In the genomic region with DNA sequence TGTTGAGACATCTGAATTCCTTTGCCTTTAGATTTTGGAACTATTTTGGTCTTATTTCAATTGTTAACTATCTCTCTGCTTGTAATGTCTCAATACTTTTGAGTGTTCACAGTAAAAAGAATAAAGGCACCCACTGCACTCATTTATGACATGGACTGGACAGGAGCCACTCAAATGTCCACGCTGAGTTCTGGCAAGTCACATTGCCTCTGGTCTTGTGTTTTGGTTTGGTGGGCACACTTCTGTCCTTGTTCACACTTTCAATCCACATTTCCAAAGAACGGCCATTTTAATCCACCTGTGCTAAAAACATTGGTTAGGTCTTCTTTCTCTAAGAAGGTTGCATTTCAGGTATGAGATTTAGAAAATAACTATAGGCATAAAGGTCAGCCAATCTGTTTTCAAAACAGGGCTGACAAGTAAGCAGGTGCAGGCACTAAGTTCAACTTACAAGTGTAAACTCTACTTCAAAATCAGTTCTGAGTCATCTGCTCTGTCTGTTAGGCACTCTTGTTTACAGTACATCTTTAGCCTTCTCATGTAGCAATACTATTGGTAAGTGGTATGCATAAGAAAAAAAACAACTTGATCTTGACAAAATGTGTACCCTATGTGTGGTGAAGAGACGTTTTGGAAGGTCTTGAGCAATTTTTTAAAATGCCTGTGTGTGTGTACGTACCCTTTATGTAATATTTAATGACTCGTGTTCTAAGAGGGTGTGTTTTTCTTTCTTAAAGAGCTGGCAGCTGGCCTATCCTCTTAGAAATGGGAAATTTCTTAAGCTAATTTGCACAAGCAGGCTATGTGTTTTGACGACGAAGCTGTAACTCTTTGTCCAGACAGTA, we compare ENCODE assay signal across 10 cellular contexts. TPM values are rescaled to one million over a fixed set of nuclear protein-coding genes. Genes with fewer than 3 reads are reported as not detected.
DNase-seq lines count a peak whose midpoint lies in the region; ATAC-seq and TF ChIP-seq lines count a peak whose summit lies in the region.
"Had no signal": no experiment of that assay in that cellular context is flagged by ENCODE, and none has a peak within 500 bp of the region (broad histone marks: within the 10 kb centered on the region; RNA-seq: fewer than 3 reads in every experiment).

No MANE protein-coding gene starts in this region.

- peaks cover 3% of the 10 kb centered on the region for H3K4me1 Mint-ChIP-seq in type B pancreatic cell (ENCODE audit: unreplicated experiment)
- H3K4me1 Mint-ChIP-seq: natural killer cell had no signal

- peak; percentile 87 for DNase-seq in NCI-H510A treated with DMSO at 0.1 percent for 48 hours (lab: John Stamatoyannopoulos, UW)
- no peak for DNase-seq in NCI-H510A (lab: John Stamatoyannopoulos, UW)
- DNase-seq in Panc1 (ENCODE audit: low read depth, low spot score) = peak; percentile 27
- no peak for DNase-seq in type B pancreatic cell (ENCODE audit: extremely low spot score, unreplicated experiment)
- DNase-seq in colonic mucosa = no peak
- no peak for DNase-seq in T1000 (lab: John Stamatoyannopoulos, UW)
- DNase-seq in HUDEP-2 (lab: John Stamatoyannopoulos, UW; ENCODE audit: unreplicated experiment in 76 of 76) = no peak
- DNase-seq: natural killer cell had no signal

- no peaks in the 10 kb centered on the region for H3K27me3 ChIP-seq in Panc1 (ENCODE audit: control insufficient read depth, insufficient read depth, low read length)
- H3K27me3 ChIP-seq in gastroesophageal sphincter = no peaks in the 10 kb centered on the region
- no peaks in the 10 kb centered on the region for H3K27me3 ChIP-seq in colonic mucosa
- H3K27me3 ChIP-seq: BLaER1 had no signal

- peak overlapping the region; percentile 68 for H3K27ac ChIP-seq in Panc1 (ENCODE audit: low read length)
- H3K27ac ChIP-seq in gastroesophageal sphincter = peak overlapping the region; percentile 30 to 71 (median 58)
- no peak overlapping the region for H3K27ac ChIP-seq in colonic mucosa
- H3K27ac ChIP-seq: BLaER1 had no signal

- H3K9ac ChIP-seq in colonic mucosa (ENCODE audit: low read depth in 2 of 2, low read length in 2 of 2) = no peak overlapping the region
- H3K9ac ChIP-seq: BLaER1 had no signal

- H3K4me3 ChIP-seq in Panc1 (ENCODE audit: low read depth in 2 of 2, low read length in 2 of 2) (no peak overlapping the region), gastroesophageal sphincter (no peak overlapping the region), colonic mucosa (no peak overlapping the region)
- H3K4me3 ChIP-seq: BLaER1 had no signal

- intact Hi-C loops in Panc1 (cut with micrococcal nuclease; ENCODE audit: unreplicated experiment) = no loop called here
- intact Hi-C loops in colonic mucosa (cut with DNase I) = no loop called here

- H3K9me3 ChIP-seq in Panc1 (ENCODE audit: control insufficient read depth, insufficient read depth, low read depth, low read length) (no peaks in the 10 kb centered on the region), gastroesophageal sphincter (no peaks in the 10 kb centered on the region), colonic mucosa (no peaks in the 10 kb centered on the region)
- H3K9me3 ChIP-seq: BLaER1 had no signal

- TF ChIP-seq POLR2A in gastroesophageal sphincter (IDR thresholded peaks at IDR 0.05) = no peak

- CTCF ChIA-PET in Panc1 (lab: Charles Lee) = interaction anchor here (0.6 kb wide), 1 partner anchor 216 kb away, joined by 3 read pairs; no protein-coding TSS in a partner anchor

- no peak overlapping the region for H3K4me3 Mint-ChIP-seq in type B pancreatic cell
- H3K4me3 Mint-ChIP-seq: natural killer cell had no signal

- POLR2A ChIA-PET in Panc1 (lab: Charles Lee) = interaction anchor here (0.5 to 0.7 kb wide), 4 partner anchors 31 to 207 kb away, joined by 3 to 7 read pairs (median 4); a partner anchor contains a TSS

- peak overlapping the region; percentile 7 for H3K27ac Mint-ChIP-seq in type B pancreatic cell
- H3K27ac Mint-ChIP-seq: natural killer cell had no signal

- TF ChIP-seq EP300 in gastroesophageal sphincter (IDR thresholded peaks at IDR 0.05) = no peak

- TF ChIP-seq CTCF in Panc1 (IDR thresholded peaks at IDR 0.05) = no peak
- no peak for TF ChIP-seq CTCF in gastroesophageal sphincter (IDR thresholded peaks at IDR 0.05)
- no peak for TF ChIP-seq CTCF in type B pancreatic cell (conservative IDR thresholded peaks at IDR 0.05)
- TF ChIP-seq CTCF in colonic mucosa (IDR thresholded peaks at IDR 0.05) = no peak

- no TSS peak for BruUV-seq in Panc1 (replicated peaks; lab: Mats Ljungman, UMichigan)

- H3K4me1 ChIP-seq in Panc1 (ENCODE audit: control insufficient read depth, insufficient read depth, low read length) (peaks cover 14% of the 10 kb centered on the region), gastroesophageal sphincter (peaks cover 5 to 30% (median 8%) of the 10 kb centered on the region in 3 donors), colonic mucosa (no peaks in the 10 kb centered on the region)
- H3K4me1 ChIP-seq: BLaER1 had no signal

- H3K36me3 ChIP-seq in Panc1 (ENCODE audit: control insufficient read depth, insufficient read depth, low read length) (no peaks in the 10 kb centered on the region), gastroesophageal sphincter (no peaks in the 10 kb centered on the region), colonic mucosa (no peaks in the 10 kb centered on the region)
- H3K36me3 ChIP-seq: BLaER1 had no signal

- no peaks in the 10 kb centered on the region for H3K27me3 Mint-ChIP-seq in type B pancreatic cell

- 25 to 27% methylated on average over 6 to 7 of the region's 7 CpGs for WGBS in gastroesophageal sphincter (ENCODE audit: low coverage in 1 of 2), 2 donors

- no peaks in the 10 kb centered on the region for H3K36me3 Mint-ChIP-seq in type B pancreatic cell
- H3K36me3 Mint-ChIP-seq: natural killer cell had no signal

- ATAC-seq in Panc1 = peak; percentile 75; the same call in 1 of the 2 replicates
- ATAC-seq in gastroesophageal sphincter = peak; percentile 90
- ATAC-seq: natural killer cell had no signal

- H3K9me3 Mint-ChIP-seq in type B pancreatic cell = peaks cover under 1% of the 10 kb centered on the region
- H3K9me3 Mint-ChIP-seq: natural killer cell had no signal

- in situ Hi-C loops in Panc1 (cut with HindIII; ENCODE audit: low pct_unique_long_range_greater_than_20kb, low sequenced_read_pairs) = no loop called here

RNA-seq across cellular contexts. Expression of a gene that starts 31.5 kb away (rescaled TPM):
- total RNA-seq in Panc1 (2021; ENCODE audit: unreplicated experiment) (185 TPM), gastroesophageal sphincter (100 to 1,000 TPM; 124 to 488 (median 288) TPM), type B pancreatic cell (ENCODE audit: low replicate concordance) (175 and 203 TPM in 2 replicates), colonic mucosa (100 to 1,000 TPM in 1 of 2 donors, 10 to 100 TPM in 1; 86.9 to 164 TPM)
- polyA plus RNA-seq in Panc1 (2012; ENCODE audit: insufficient read length) = 113 TPM

Comparison
In these comparisons a context has a peak if more than half of its experiments do, and no peak if none do; other contexts are left out.
1. DNase-seq: peak in NCI-H510A treated with DMSO at 0.1 percent for 48 hours (single experiment) and Panc1 (single experiment); none in NCI-H510A (single experiment), type B pancreatic cell (single experiment), colonic mucosa (single experiment), T1000 (single experiment) and HUDEP-2 (0 of 76).